Comparison of ENCODE assay signal across 1 cellular context in the genomic region with DNA sequence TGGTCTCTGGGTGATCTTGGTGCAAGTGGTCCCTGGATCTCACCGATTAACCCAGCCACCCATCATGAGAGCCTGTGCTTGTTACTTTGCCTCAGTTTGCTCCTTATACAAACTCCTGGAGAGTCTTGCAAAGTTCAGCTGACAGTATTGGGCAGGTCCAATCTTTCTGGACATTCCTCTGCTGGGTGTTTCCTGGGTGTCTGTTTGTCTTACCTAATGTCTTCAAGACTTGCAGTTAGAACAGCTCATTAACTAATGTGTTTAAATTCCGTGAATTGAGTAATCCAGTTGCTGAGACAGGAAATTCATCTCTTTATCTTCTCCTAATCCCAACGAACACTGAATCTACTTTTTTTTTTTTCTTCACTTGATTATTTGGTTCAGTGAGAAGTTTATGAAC.
TF ChIP-seq lines count a peak whose summit lies in the region.

No MANE protein-coding gene starts in this region.

TF ChIP-seq in SK-N-SH treated with all-trans-retinoic acid at 6 μM for 48 hours, 23 proteins besides CTCF, POLR2A, EP300 and RAD21 (continued from another document):
- TF ChIP-seq, protein P1, sequence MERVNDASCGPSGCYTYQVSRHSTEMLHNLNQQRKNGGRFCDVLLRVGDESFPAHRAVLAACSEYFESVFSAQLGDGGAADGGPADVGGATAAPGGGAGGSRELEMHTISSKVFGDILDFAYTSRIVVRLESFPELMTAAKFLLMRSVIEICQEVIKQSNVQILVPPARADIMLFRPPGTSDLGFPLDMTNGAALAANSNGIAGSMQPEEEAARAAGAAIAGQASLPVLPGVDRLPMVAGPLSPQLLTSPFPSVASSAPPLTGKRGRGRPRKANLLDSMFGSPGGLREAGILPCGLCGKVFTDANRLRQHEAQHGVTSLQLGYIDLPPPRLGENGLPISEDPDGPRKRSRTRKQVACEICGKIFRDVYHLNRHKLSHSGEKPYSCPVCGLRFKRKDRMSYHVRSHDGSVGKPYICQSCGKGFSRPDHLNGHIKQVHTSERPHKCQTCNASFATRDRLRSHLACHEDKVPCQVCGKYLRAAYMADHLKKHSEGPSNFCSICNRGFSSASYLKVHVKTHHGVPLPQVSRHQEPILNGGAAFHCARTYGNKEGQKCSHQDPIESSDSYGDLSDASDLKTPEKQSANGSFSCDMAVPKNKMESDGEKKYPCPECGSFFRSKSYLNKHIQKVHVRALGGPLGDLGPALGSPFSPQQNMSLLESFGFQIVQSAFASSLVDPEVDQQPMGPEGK (CRISPR knock-in tag; IDR thresholded peaks at IDR 0.05; ENCODE audit: borderline replicate concordance) = no peak
TF ChIP-seq in SK-N-SH treated with all-trans-retinoic acid at 6 μM for 48 hours: peak in this region for 0.
